9 cellular contexts compared by ENCODE assay signal in genomic region chr11:45655347-45655756, GRCh38. TPM values are rescaled to one million over a fixed set of nuclear protein-coding genes. Genes with fewer than 3 reads are reported as not detected.
DNase-seq lines count a peak whose midpoint lies in the region; ATAC-seq, FAIRE-seq and TF ChIP-seq lines count a peak whose summit lies in the region.
"Had no signal": no experiment of that assay in that cellular context is flagged by ENCODE, and none has a peak within 500 bp of the region (broad histone marks: within the 10 kb centered on the region; RNA-seq: fewer than 3 reads in every experiment).

No MANE protein-coding gene starts in this region.

- BruUV-seq in endothelial cell of umbilical vein (replicated peaks; lab: Mats Ljungman, UMichigan) = no TSS peak

- peaks cover 7% of the 10 kb centered on the region for H3K4me1 Mint-ChIP-seq in activated CD8-positive, alpha-beta memory T cell treated with anti-CD3 and anti-CD28 coated beads, Interleukin-2, amount 10 ng/mL, durations not matched to agents 7 days and 5 days

- H3K4me2 ChIP-seq in DND-41 (ENCODE audit: insufficient read depth, low read length) = no peak overlapping the region
- H3K4me2 ChIP-seq in endothelial cell of umbilical vein (ENCODE audit: insufficient read depth, low read length) = no peak overlapping the region

- H3K27ac Mint-ChIP-seq in activated CD8-positive, alpha-beta memory T cell treated with anti-CD3 and anti-CD28 coated beads, Interleukin-2, amount 10 ng/mL, durations not matched to agents 7 days and 5 days = no peak overlapping the region

- no peak for TF ChIP-seq POLR2A in endothelial cell of umbilical vein (IDR thresholded peaks at IDR 0.05; ENCODE audit: low read depth, low read length)

- no peaks in the 10 kb centered on the region for H3K9me1 ChIP-seq in endothelial cell of umbilical vein (replicated peaks; ENCODE audit: control insufficient read depth, extremely low read depth, insufficient read depth, low read length)

- H4K20me1 ChIP-seq in DND-41 (ENCODE audit: insufficient read depth, low read length) = peaks cover 29% of the 10 kb centered on the region
- no peaks in the 10 kb centered on the region for H4K20me1 ChIP-seq in endothelial cell of umbilical vein (replicated peaks; ENCODE audit: control insufficient read depth, extremely low read depth, insufficient read depth, low read length)

- H3K79me2 ChIP-seq in DND-41 (ENCODE audit: insufficient read depth, low read length) = peaks cover 41% of the 10 kb centered on the region
- H3K79me2 ChIP-seq in endothelial cell of umbilical vein (ENCODE audit: control insufficient read depth, insufficient read depth, low read length) = no peaks in the 10 kb centered on the region

- no peaks in the 10 kb centered on the region for H3K9me3 ChIP-seq in DND-41 (ENCODE audit: insufficient read depth, low read length, severe bottlenecking)
- no peaks in the 10 kb centered on the region for H3K9me3 ChIP-seq in endothelial cell of umbilical vein (replicated peaks; ENCODE audit: control insufficient read depth, insufficient read depth, low read length)

- CTCF ChIA-PET in activated CD8-positive, alpha-beta memory T cell treated with anti-CD3 and anti-CD28 coated beads, Interleukin-2, amount 10 ng/mL, durations not matched to agents 7 days and 5 days (lab: Charles Lee) = interaction anchor here (0.8 to 4.1 kb wide), 18 partner anchors 9 to 545 kb away, joined by 3 to 24 read pairs (median 3); partner anchors contain the start of gene CHST1
- CTCF ChIA-PET in endothelial cell of umbilical vein (lab: Charles Lee) = interaction anchor here (0.6 to 6.5 kb wide), 46 partner anchors 9 to 321 kb away, joined by 3 to 118 read pairs (median 4); partner anchors contain the start of gene CHST1

- DNase-seq in DND-41 (peak; percentile 75), NCI-H82 (lab: John Stamatoyannopoulos, UW) (peak; percentile 87), endothelial cell of umbilical vein (ENCODE audit: low read depth, low spot score) (peak; percentile 78), midbrain (lab: John Stamatoyannopoulos, UW) (peak; percentile 84)
- DNase-seq in activated CD8-positive, alpha-beta memory T cell treated with anti-CD3 and anti-CD28 coated beads, Interleukin-2, amount 10 ng/mL, durations not matched to agents 7 days and 5 days = peak; percentile 66
- peak; percentile 13 to 14 for DNase-seq in stimulated activated CD8-positive, alpha-beta memory T cell treated with anti-CD3 and anti-CD28 coated beads, Interleukin-4, amount 100 ng/mL, for 4 hours (ENCODE audit: low read depth in 2 of 2, low spot score in 1 of 2)

- no peaks in the 10 kb centered on the region for H3K36me3 Mint-ChIP-seq in activated CD8-positive, alpha-beta memory T cell treated with anti-CD3 and anti-CD28 coated beads, Interleukin-2, amount 10 ng/mL, durations not matched to agents 7 days and 5 days

- H3K27ac ChIP-seq in DND-41 (ENCODE audit: low read length) (no peak overlapping the region), endothelial cell of umbilical vein (ENCODE audit: insufficient read depth, low read depth, low read length) (no peak overlapping the region)

- peaks cover 35% of the 10 kb centered on the region for H3K27me3 Mint-ChIP-seq in activated CD8-positive, alpha-beta memory T cell treated with anti-CD3 and anti-CD28 coated beads, Interleukin-2, amount 10 ng/mL, durations not matched to agents 7 days and 5 days

- FAIRE-seq in endothelial cell of umbilical vein (lab: Jason Lieb, UNC) = peak; percentile 91
- FAIRE-seq: colon had no signal

- no peaks in the 10 kb centered on the region for H3K9me3 Mint-ChIP-seq in activated CD8-positive, alpha-beta memory T cell treated with anti-CD3 and anti-CD28 coated beads, Interleukin-2, amount 10 ng/mL, durations not matched to agents 7 days and 5 days (ENCODE audit: low read depth)

- no peak overlapping the region for H3K4me3 ChIP-seq in DND-41 (ENCODE audit: low read depth in 1 of 2, low read length in 2 of 2)
- no peak overlapping the region for H3K4me3 ChIP-seq in endothelial cell of umbilical vein (replicated peaks in 1 of 3; ENCODE audit: insufficient read depth in 1 of 3, low read depth in 1 of 3, low read length in 3 of 3)

- ATAC-seq in DND-41 (ENCODE audit: insufficient read depth, low read depth) = peak; percentile 73
- ATAC-seq in HG03159 (IDR thresholded peaks at IDR 0.05; ENCODE audit: unreplicated experiment) = peak; percentile 59
- ATAC-seq in activated CD8-positive, alpha-beta memory T cell treated with anti-CD3 and anti-CD28 coated beads, Interleukin-2, amount 10 ng/mL, durations not matched to agents 7 days and 5 days = peak; percentile 59
- no peak for ATAC-seq in GM18870 (IDR thresholded peaks at IDR 0.05; ENCODE audit: unreplicated experiment)

- POLR2A ChIA-PET in endothelial cell of umbilical vein (lab: Charles Lee) = no interaction called here

- peaks cover 36% of the 10 kb centered on the region for H3K4me1 ChIP-seq in DND-41 (ENCODE audit: insufficient read depth, low read length)
- H3K4me1 ChIP-seq in endothelial cell of umbilical vein (ENCODE audit: control insufficient read depth, extremely low read depth, insufficient read depth, low read length) = peaks cover 41% of the 10 kb centered on the region

- no peak overlapping the region for H3K4me3 Mint-ChIP-seq in activated CD8-positive, alpha-beta memory T cell treated with anti-CD3 and anti-CD28 coated beads, Interleukin-2, amount 10 ng/mL, durations not matched to agents 7 days and 5 days

- no peak overlapping the region for H3K9ac ChIP-seq in DND-41 (ENCODE audit: low read depth, low read length)
- no peak overlapping the region for H3K9ac ChIP-seq in endothelial cell of umbilical vein (replicated peaks; ENCODE audit: extremely low read depth, insufficient read depth, low read length)

- intact Hi-C loops in endothelial cell of umbilical vein (cut with micrococcal nuclease) = loop anchor here (1.0 kb wide), 1 partner anchor 284 kb away; no protein-coding TSS in a partner anchor

- dilution Hi-C loops in endothelial cell of umbilical vein (cut with MboI; ENCODE audit: extremely low pct_ligation_motif_present, low sequenced_read_pairs) = no loop called here

- H3K36me3 ChIP-seq in DND-41 (ENCODE audit: insufficient read depth, low read length) = peaks cover 25% of the 10 kb centered on the region
- H3K36me3 ChIP-seq in endothelial cell of umbilical vein (ENCODE audit: control insufficient read depth in 2 of 2, extremely low read depth in 1 of 2, insufficient read depth in 2 of 2, low read length in 2 of 2) = no peaks in the 10 kb centered on the region

- no peak overlapping the region for H2AFZ ChIP-seq in DND-41 (ENCODE audit: low read depth, low read length)
- peak overlapping the region; percentile 10 for H2AFZ ChIP-seq in endothelial cell of umbilical vein (ENCODE audit: low read depth, low read length)

- TF ChIP-seq CTCF in DND-41 (IDR thresholded peaks at IDR 0.05; ENCODE audit: borderline replicate concordance, extremely low read depth, low read length, poor library complexity, severe bottlenecking) (peak; percentile 92), endothelial cell of umbilical vein (IDR thresholded peaks at IDR 0.05; ENCODE audit: extremely low read depth in 1 of 2, insufficient read depth in 1 of 2, low read depth in 1 of 2, low read length in 2 of 2) (peak; percentile 92 to 95)

- H3K27me3 ChIP-seq in DND-41 (ENCODE audit: insufficient read depth, low read length, poor library complexity) (no peaks in the 10 kb centered on the region), endothelial cell of umbilical vein (ENCODE audit: control insufficient read depth in 2 of 2, insufficient read depth in 2 of 2, low read length in 2 of 2) (no peaks in the 10 kb centered on the region)

TF ChIP-seq in endothelial cell of umbilical vein, 7 proteins besides CTCF, POLR2A, EP300 and RAD21:
- TF ChIP-seq EZH2 (IDR thresholded peaks at IDR 0.05; ENCODE audit: borderline replicate concordance, low read depth, low read length, severe bottlenecking) (no peak), MAX (IDR thresholded peaks at IDR 0.05; ENCODE audit: insufficient read depth, insufficient read length) (no peak), FOS (IDR thresholded peaks at IDR 0.05; ENCODE audit: borderline replicate concordance, insufficient read depth, low read length) (no peak), MYC (IDR thresholded peaks at IDR 0.05; ENCODE audit: low read depth, low read length) (no peak), GATA2 (IDR thresholded peaks at IDR 0.05; ENCODE audit: insufficient read depth, insufficient read length, low read depth, low read length) (no peak), JUN (IDR thresholded peaks at IDR 0.05; ENCODE audit: borderline replicate concordance, insufficient read depth, insufficient read length, low read depth) (no peak), POLR2AphosphoS5 (IDR thresholded peaks at IDR 0.05; ENCODE audit: insufficient read depth, low read depth, low read length) (no peak)

RNA-seq across cellular contexts. Expression of gene CHST1, which starts 10.1 kb away (rescaled TPM):
- total RNA-seq in activated CD8-positive, alpha-beta memory T cell treated with anti-CD3 and anti-CD28 coated beads, Interleukin-2, amount 10 ng/mL, durations not matched to agents 7 days and 5 days = under 1 TPM in 1 of 2 experiments, not detected in 1; 0.35 TPM
- total RNA-seq in endothelial cell of umbilical vein = 40.5 and 71.2 TPM in 2 replicates
- 12.6 and 18.6 TPM in 2 replicates for polyA plus RNA-seq in endothelial cell of umbilical vein
- polyA plus RNA-seq in endothelial cell of umbilical vein (2011; cell fraction: cytosol; rRNA removed) = 8.2 and 10.2 TPM in 2 replicates
- 17.9 and 20.0 TPM in 2 replicates for polyA plus RNA-seq in endothelial cell of umbilical vein (2011; cell fraction: nucleus; rRNA removed)
- polyA plus RNA-seq in endothelial cell of umbilical vein (2012) = 7.7 and 12.9 TPM in 2 replicates
- polyA minus RNA-seq in endothelial cell of umbilical vein = 7.1 and 7.3 TPM in 2 replicates
- polyA minus RNA-seq in endothelial cell of umbilical vein (2011; cell fraction: cytosol; rRNA and poly(A)+ RNA removed) = not detected
- polyA minus RNA-seq in endothelial cell of umbilical vein (2011; cell fraction: nucleus; rRNA and poly(A)+ RNA removed) = 5.7 and 7.6 TPM in 2 replicates

Comparison
In these comparisons a context has a peak if more than half of its experiments do, and no peak if none do; other contexts are left out.
1. DNase-seq: peak in every context shown above with its lines; median percentile 87 in NCI-H82; 84 in midbrain; 78 in endothelial cell of umbilical vein; 75 in DND-41; 66 in activated CD8-positive, alpha-beta memory T cell treated with anti-CD3 and anti-CD28 coated beads, Interleukin-2, amount 10 ng/mL, durations not matched to agents 7 days and 5 days; 14 in stimulated activated CD8-positive, alpha-beta memory T cell treated with anti-CD3 and anti-CD28 coated beads, Interleukin-4, amount 100 ng/mL, for 4 hours.
2. RNA of gene CHST1, which starts 10.1 kb away (total RNA-seq): 40.5 to 71.2 TPM in endothelial cell of umbilical vein; 0.35 TPM in activated CD8-positive, alpha-beta memory T cell treated with anti-CD3 and anti-CD28 coated beads, Interleukin-2, amount 10 ng/mL, durations not matched to agents 7 days and 5 days; every median in the first group is over 10 times any median in the second.